Comparison of ENCODE assay signal across 28 cellular contexts in the genomic region with DNA sequence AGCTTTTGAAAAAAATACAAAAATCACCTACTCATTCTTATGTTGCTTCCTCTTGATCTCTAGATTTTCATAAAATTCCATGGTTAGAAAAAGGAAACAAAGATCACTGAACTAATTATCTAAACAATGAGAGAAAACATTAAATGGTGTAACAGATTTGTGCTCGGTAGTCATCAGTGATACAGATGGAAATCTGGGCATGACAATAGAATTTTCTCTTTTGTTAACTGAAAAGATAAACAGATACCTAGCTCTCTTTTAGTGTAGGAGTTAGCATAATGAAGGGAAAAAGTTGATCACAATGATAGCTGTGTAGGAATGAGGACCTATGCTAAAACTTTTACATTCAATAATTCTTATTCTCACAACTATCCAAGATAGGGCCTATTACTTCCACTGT.
"Had no signal": no experiment of that assay in that cellular context is flagged by ENCODE, and none has a peak within 500 bp of the region (broad histone marks: within the 10 kb centered on the region; RNA-seq: fewer than 3 reads in every experiment).

No MANE protein-coding gene starts in this region.

- ATAC-seq: natural killer cell; right cardiac atrium; stimulated activated effector memory CD8-positive, alpha-beta T cell treated with anti-CD3 and anti-CD28 coated beads, Interleukin-12 subunit alpha, Interleukin-12 subunit beta, amount 100 ng/mL, for 72 hours; upper lobe of right lung had no signal

- H3K79me2 ChIP-seq: parathyroid adenoma had no signal

- H3K27me3 Mint-ChIP-seq: naive B cell; stimulated activated naive CD8-positive, alpha-beta T cell treated with anti-CD3 and anti-CD28 coated beads, Interleukin-15, Interleukin-2, amounts not matched to agents 100 ng/mL and 50 ng/mL, for 24 hours had no signal

- H3K4me2 ChIP-seq: hepatocyte, neural progenitor cell had no signal

- H3K4me3 Mint-ChIP-seq: immature natural killer cell; mesothelial cell of epicardium; naive B cell; natural killer cell; nephron progenitor cell; neural progenitor cell; stimulated activated effector memory CD8-positive, alpha-beta T cell treated with anti-CD3 and anti-CD28 coated beads, Interleukin-12 subunit alpha, Interleukin-12 subunit beta, amount 100 ng/mL, for 72 hours; stimulated activated naive CD8-positive, alpha-beta T cell treated with anti-CD3 and anti-CD28 coated beads, Interleukin-15, Interleukin-2, amounts not matched to agents 100 ng/mL and 50 ng/mL, for 24 hours had no signal

- H3K9me3 Mint-ChIP-seq: immature natural killer cell; mesothelial cell of epicardium; naive B cell; natural killer cell; nephron progenitor cell; neural progenitor cell; stimulated activated effector memory CD8-positive, alpha-beta T cell treated with anti-CD3 and anti-CD28 coated beads, Interleukin-12 subunit alpha, Interleukin-12 subunit beta, amount 100 ng/mL, for 72 hours; stimulated activated naive CD8-positive, alpha-beta T cell treated with anti-CD3 and anti-CD28 coated beads, Interleukin-15, Interleukin-2, amounts not matched to agents 100 ng/mL and 50 ng/mL, for 24 hours had no signal

- H3K36me3 Mint-ChIP-seq: immature natural killer cell; mesothelial cell of epicardium; naive B cell; natural killer cell; neural progenitor cell; stimulated activated effector memory CD8-positive, alpha-beta T cell treated with anti-CD3 and anti-CD28 coated beads, Interleukin-12 subunit alpha, Interleukin-12 subunit beta, amount 100 ng/mL, for 72 hours had no signal

- H3K4me1 ChIP-seq: sigmoid colon, upper lobe of right lung had no signal

- H3K27ac ChIP-seq: hepatocyte, left ventricle myocardium inferior, neural progenitor cell, neutrophil, parathyroid adenoma, sigmoid colon, spleen, suprapubic skin, thoracic aorta, tibial artery, upper lobe of right lung had no signal

- DNase-seq: immature natural killer cell; kidney; left ventricle myocardium inferior; mesendoderm; naive B cell; natural killer cell; nephron progenitor cell; occipital lobe; retina; right cardiac atrium; sigmoid colon; small intestine; spleen; stimulated activated CD4-positive, alpha-beta T cell treated with anti-CD3 and anti-CD28 coated beads, Interleukin-4, amount 100 ng/mL, for 24 hours; stimulated activated naive CD4-positive, alpha-beta T cell; tibial artery; trophoblast cell; upper lobe of right lung had no signal

- H3K4me3 ChIP-seq: hepatocyte, left ventricle myocardium inferior, lung, neural progenitor cell, sigmoid colon, spleen, suprapubic skin, thoracic aorta, tibial artery, upper lobe of right lung had no signal

- H3K4me1 Mint-ChIP-seq: immature natural killer cell; naive B cell; natural killer cell; stimulated activated effector memory CD8-positive, alpha-beta T cell treated with anti-CD3 and anti-CD28 coated beads, Interleukin-12 subunit alpha, Interleukin-12 subunit beta, amount 100 ng/mL, for 72 hours had no signal

- H3K9me3 ChIP-seq: left ventricle myocardium inferior, neutrophil, sigmoid colon, spleen, suprapubic skin, thoracic aorta, tibial artery, upper lobe of right lung had no signal

- H3K9ac ChIP-seq: neural progenitor cell, parathyroid adenoma had no signal

- H3K36me3 ChIP-seq: left ventricle myocardium inferior, neural progenitor cell, neutrophil, sigmoid colon, spleen, suprapubic skin, thoracic aorta, tibial artery, upper lobe of right lung had no signal

- H3K27me3 ChIP-seq: hepatocyte, neural progenitor cell, neutrophil, sigmoid colon, spleen, suprapubic skin, tibial artery, upper lobe of right lung had no signal
